8 cellular contexts compared by ENCODE assay signal in genomic region chr2:119517433-119517832, GRCh38. TPM values are rescaled to one million over a fixed set of nuclear protein-coding genes. Genes with fewer than 3 reads are reported as not detected.
DNase-seq lines count a peak whose midpoint lies in the region; ATAC-seq, FAIRE-seq and TF ChIP-seq lines count a peak whose summit lies in the region.

No MANE protein-coding gene starts in this region.

- FAIRE-seq in keratinocyte (lab: Jason Lieb, UNC) = no peak

- no peak overlapping the region for H3K9ac ChIP-seq in keratinocyte (ENCODE audit: control insufficient read depth, extremely low read depth, insufficient read depth, low read length)

- no peak overlapping the region for H3K27ac ChIP-seq in Panc1 (ENCODE audit: low read length)
- no peak overlapping the region for H3K27ac ChIP-seq in adrenal gland
- H3K27ac ChIP-seq in keratinocyte (ENCODE audit: control insufficient read depth, insufficient read depth, low read length) = no peak overlapping the region

- H2AFZ ChIP-seq in keratinocyte (ENCODE audit: control insufficient read depth, low read length) = no peak overlapping the region

- TF ChIP-seq CTCF in Panc1 (IDR thresholded peaks at IDR 0.05) (peak; percentile 79), adrenal gland (IDR thresholded peaks at IDR 0.05) (peak; percentile 49 to 82 (median 70)), keratinocyte (optimal IDR thresholded peaks at IDR 0.05 in 1 of 3, IDR thresholded peaks at IDR 0.05 in 1 of 3, conservative IDR thresholded peaks at IDR 0.05 in 1 of 3; ENCODE audit: extremely low read depth in 1 of 3, insufficient read depth in 2 of 3, low read length in 3 of 3) (peak; percentile 68 to 89 (median 76))

- dilution Hi-C loops in keratinocyte (cut with MboI; ENCODE audit: extremely low pct_ligation_motif_present, low sequenced_read_pairs) = no loop called here

- in situ Hi-C loops in G401 (cut with HindIII; ENCODE audit: low sequenced_read_pairs) = no loop called here
- in situ Hi-C loops in Panc1 (cut with HindIII; ENCODE audit: low pct_unique_long_range_greater_than_20kb, low sequenced_read_pairs) = no loop called here

- CTCF ChIA-PET in Panc1 (lab: Charles Lee) = interaction anchor here (1.1 kb wide), 1 partner anchor 41 kb away, joined by 3 read pairs; no protein-coding TSS in a partner anchor

- no peaks in the 10 kb centered on the region for H3K79me2 ChIP-seq in keratinocyte (ENCODE audit: control insufficient read depth, insufficient read depth, low read length)

- POLR2A ChIA-PET in Panc1 (lab: Charles Lee) = no interaction called here

- H4K20me1 ChIP-seq in keratinocyte (ENCODE audit: control insufficient read depth, extremely low read depth, insufficient read depth, low read length) = no peaks in the 10 kb centered on the region

- H3K4me2 ChIP-seq in keratinocyte (ENCODE audit: control insufficient read depth, extremely low read depth, insufficient read depth, low read depth, low read length) = no peak overlapping the region

- H3K36me3 ChIP-seq in Panc1 (ENCODE audit: control insufficient read depth, insufficient read depth, low read length) (no peaks in the 10 kb centered on the region), adrenal gland (replicated peaks in 1 of 2) (no peaks in the 10 kb centered on the region), keratinocyte (ENCODE audit: control insufficient read depth in 2 of 2, extremely low read depth in 1 of 2, insufficient read depth in 2 of 2, low read length in 2 of 2) (no peaks in the 10 kb centered on the region)

- no TSS peak for BruUV-seq in Panc1 (replicated peaks; lab: Mats Ljungman, UMichigan)

- H3K9me3 ChIP-seq in Panc1 (ENCODE audit: control insufficient read depth, insufficient read depth, low read depth, low read length) (no peaks in the 10 kb centered on the region), adrenal gland (replicated peaks in 1 of 3) (no peaks in the 10 kb centered on the region), keratinocyte (ENCODE audit: control insufficient read depth, low read depth, low read length) (no peaks in the 10 kb centered on the region)

- H3K4me3 ChIP-seq in Panc1 (ENCODE audit: low read depth in 2 of 2, low read length in 2 of 2) (no peak overlapping the region), adrenal gland (no peak overlapping the region), keratinocyte (ENCODE audit: control insufficient read depth in 2 of 3, extremely low read depth in 1 of 3, insufficient read depth in 2 of 3, low read depth in 1 of 3, low read length in 3 of 3) (no peak overlapping the region)

- H3K9me1 ChIP-seq in keratinocyte (ENCODE audit: control insufficient read depth, extremely low read depth, insufficient read depth, low read length) = no peaks in the 10 kb centered on the region

- no peaks in the 10 kb centered on the region for H3K4me1 ChIP-seq in Panc1 (ENCODE audit: control insufficient read depth, insufficient read depth, low read length)
- H3K4me1 ChIP-seq in adrenal gland (replicated peaks in 1 of 2) = no peaks in the 10 kb centered on the region
- no peaks in the 10 kb centered on the region for H3K4me1 ChIP-seq in keratinocyte (ENCODE audit: control insufficient read depth, extremely low read depth, insufficient read depth, low read length)

- intact Hi-C loops in Panc1 (cut with micrococcal nuclease; ENCODE audit: unreplicated experiment) (no loop called here), adrenal gland (cut with DNase I) (loop anchor here in 1 of 2 donors (5.0 kb wide), 1 partner anchor 140 kb away; no protein-coding TSS in a partner anchor)

- peaks cover 7% of the 10 kb centered on the region; the same call in 1 of the 2 replicates for H3K27me3 ChIP-seq in Panc1 (ENCODE audit: control insufficient read depth, insufficient read depth, low read length)
- peaks cover 4% of the 10 kb centered on the region for H3K27me3 ChIP-seq in adrenal gland
- peaks cover 8% of the 10 kb centered on the region for H3K27me3 ChIP-seq in keratinocyte (ENCODE audit: control insufficient read depth, extremely low read depth, insufficient read depth, low read length)

- ATAC-seq in GM21360 (IDR thresholded peaks at IDR 0.05; ENCODE audit: unreplicated experiment) = peak; percentile 74
- peak; percentile 92 for ATAC-seq in HG03571 (IDR thresholded peaks at IDR 0.05; ENCODE audit: unreplicated experiment)
- ATAC-seq in Panc1 = peak; percentile 83
- ATAC-seq in GM18520 (IDR thresholded peaks at IDR 0.05; ENCODE audit: unreplicated experiment) = no peak

- DNase-seq in G401 (ENCODE audit: low spot score) = peak; percentile 16
- DNase-seq in Panc1 (ENCODE audit: low read depth, low spot score) = peak; percentile 10
- DNase-seq in adrenal gland = peak; percentile 63 to 83 (median 74)
- DNase-seq in keratinocyte (ENCODE audit: low read depth, low spot score) = no peak
- peak; percentile 73 for DNase-seq in stimulated activated CD8-positive, alpha-beta memory T cell treated with anti-CD3 and anti-CD28 coated beads, Interleukin-4, amount 100 ng/mL, for 48 hours

- 28 to 51% (median 37%) methylated on average over 7 of the region's 7 CpGs for WGBS in adrenal gland, 4 donors

- no peak for TF ChIP-seq POLR2A in adrenal gland (IDR thresholded peaks at IDR 0.05)

RNA-seq across cellular contexts. Expression of gene SCTR, which starts 6.8 kb away (rescaled TPM):
- total RNA-seq in G401 (2014; rRNA removed; shearing (Covaris generic)) = not detected in 2 replicates
- total RNA-seq in Panc1 (2021; ENCODE audit: unreplicated experiment) (not detected), adrenal gland (1 to 10 TPM in 1 of 8 donors, under 1 TPM in 2, not detected in 5; 0.41 to 1.6 (median 0.46) TPM)
- polyA plus RNA-seq in Panc1 (2012; ENCODE audit: insufficient read length) = not detected
- polyA plus RNA-seq in adrenal gland (1 to 10 TPM in 2 of 3 donors, under 1 TPM in 1; 0.35 to 8.3 (median 4.4) TPM), keratinocyte (not detected in 3 replicates)
- not detected for polyA plus RNA-seq in keratinocyte (2011; ENCODE audit: low read depth)
- polyA plus RNA-seq in keratinocyte (2011; cell fraction: cytosol; rRNA removed) = not detected in 2 replicates
- polyA plus RNA-seq in keratinocyte (2011; cell fraction: nucleus; rRNA removed) = not detected in 2 replicates
- polyA plus RNA-seq in keratinocyte (2012; ENCODE audit: low replicate concordance) = not detected in 2 replicates
- polyA minus RNA-seq in keratinocyte = not detected in 3 replicates
- polyA minus RNA-seq in keratinocyte (2011; cell fraction: cytosol; rRNA and poly(A)+ RNA removed) = not detected
- not detected in 2 replicates for polyA minus RNA-seq in keratinocyte (2011; cell fraction: nucleus; rRNA and poly(A)+ RNA removed)

RNA-seq across cellular contexts. Expression of gene CFAP221, which starts 26.8 kb away (rescaled TPM):
- total RNA-seq in G401 (2014; rRNA removed; shearing (Covaris generic)) = 0.74 and 2.7 TPM in 2 replicates
- total RNA-seq in Panc1 (2021; ENCODE audit: unreplicated experiment) (not detected), adrenal gland (10 to 100 TPM in 1 of 8 donors, 1 to 10 TPM in 7; 1.1 to 10.1 (median 3.4) TPM)
- polyA plus RNA-seq in Panc1 (2012; ENCODE audit: insufficient read length) = not detected
- polyA plus RNA-seq in adrenal gland (1 to 10 TPM; 4.3 to 4.8 (median 4.8) TPM), keratinocyte (not detected in 3 replicates)
- not detected for polyA plus RNA-seq in keratinocyte (2011; ENCODE audit: low read depth)
- polyA plus RNA-seq in keratinocyte (2011; cell fraction: cytosol; rRNA removed) = not detected in 2 replicates
- polyA plus RNA-seq in keratinocyte (2011; cell fraction: nucleus; rRNA removed) = not detected in 2 replicates
- polyA plus RNA-seq in keratinocyte (2012; ENCODE audit: low replicate concordance) = not detected in 2 replicates
- not detected in 3 replicates for polyA minus RNA-seq in keratinocyte
- not detected for polyA minus RNA-seq in keratinocyte (2011; cell fraction: cytosol; rRNA and poly(A)+ RNA removed)
- not detected in 2 replicates for polyA minus RNA-seq in keratinocyte (2011; cell fraction: nucleus; rRNA and poly(A)+ RNA removed)
